ENCODE assay signal across 8 cellular contexts in genomic region chr3:46866720-46867549, GRCh38. TPM values are rescaled to one million over a fixed set of nuclear protein-coding genes. Genes with fewer than 3 reads are reported as not detected.
DNase-seq lines count a peak whose midpoint lies in the region; ATAC-seq, FAIRE-seq and TF ChIP-seq lines count a peak whose summit lies in the region.

No MANE protein-coding gene starts in this region.

- H3K4me3 Mint-ChIP-seq in activated naive CD4-positive, alpha-beta T cell treated with anti-CD3 and anti-CD28 coated beads for 36 hours, result no peak overlapping the region

- H3K4me1 ChIP-seq in psoas muscle, result peaks cover 18% of the 10 kb centered on the region

- H3K4me3 ChIP-seq in AG04450 (ENCODE audit: low read depth, low read length), result no peak overlapping the region
- peak overlapping the region; percentile 9 for H3K4me3 ChIP-seq in psoas muscle

- CTCF ChIA-PET in AG04450 (lab: Charles Lee), result interaction anchor here (0.6 to 3.9 kb wide), 29 partner anchors 8 to 1130 kb away, joined by 3 to 57 read pairs (median 4); partner anchors contain the start of gene PTH1R
- CTCF ChIA-PET in activated naive CD4-positive, alpha-beta T cell treated with anti-CD3 and anti-CD28 coated beads for 36 hours (lab: Charles Lee), result interaction anchor here (0.6 to 2.9 kb wide), 17 partner anchors 8 to 348 kb away, joined by 3 to 22 read pairs (median 4); partner anchors contain the start of gene PTH1R

- 15 to 23% (median 17%) methylated on average over 15 of the region's 15 CpGs for WGBS in psoas muscle, 3 donors

- H3K27me3 Mint-ChIP-seq in activated naive CD4-positive, alpha-beta T cell treated with anti-CD3 and anti-CD28 coated beads for 36 hours (ENCODE audit: low read depth), result no peaks in the 10 kb centered on the region

- no peaks in the 10 kb centered on the region for H3K36me3 ChIP-seq in psoas muscle (ENCODE audit: insufficient read depth in 1 of 2, low read depth in 1 of 2)

- FAIRE-seq in GM19239 (lab: Jason Lieb, UNC) (peak; percentile 90), urothelium cell line (lab: Jason Lieb, UNC) (peak; percentile 89)

- H3K27me3 ChIP-seq in AG04450 (ENCODE audit: control insufficient read depth, insufficient read depth, low read length) (peaks cover 46% of the 10 kb centered on the region), psoas muscle (ENCODE audit: insufficient read depth in 3 of 3, low read length in 2 of 3) (no peaks in the 10 kb centered on the region)

- H3K4me1 Mint-ChIP-seq in activated naive CD4-positive, alpha-beta T cell treated with anti-CD3 and anti-CD28 coated beads for 36 hours (ENCODE audit: low read depth), result no peaks in the 10 kb centered on the region

- H3K9me3 ChIP-seq in AG04450 (ENCODE audit: control insufficient read depth, insufficient read depth, low read length) (no peaks in the 10 kb centered on the region; the same call in 1 of the 2 replicates), psoas muscle (no peaks in the 10 kb centered on the region)

- DNase-seq in AG04450 (ENCODE audit: low read depth, low spot score) (no peak), GM19239 (ENCODE audit: insufficient read length, low spot score) (peak; percentile 85), SK-MEL-5 (ENCODE audit: low read depth, low spot score) (peak; percentile 66), Right ventricle myocardium inferior (ENCODE audit: missing footprints) (peak; percentile 92), psoas muscle (peak; percentile 86 to 93), urothelium cell line (ENCODE audit: low spot score) (peak; percentile 77)
- DNase-seq in activated naive CD4-positive, alpha-beta T cell treated with anti-CD3 and anti-CD28 coated beads for 36 hours, result peak; percentile 84

- POLR2A ChIA-PET in AG04450 (lab: Yijun Ruan, JAX), result no interaction called here

- H3K27ac ChIP-seq in AG04450 (ENCODE audit: low read depth, low read length) (no peak overlapping the region), psoas muscle (peak overlapping the region; percentile 59)

- intact Hi-C loops in activated naive CD4-positive, alpha-beta T cell treated with anti-CD3 and anti-CD28 coated beads for 36 hours (cut with micrococcal nuclease), result loop anchor here (1.0 to 2.0 kb wide), 4 partner anchors 28 to 504 kb away; no protein-coding TSS in a partner anchor
- intact Hi-C loops in Right ventricle myocardium inferior (cut with DNase I) (loop anchor here (1.0 to 5.0 kb wide), 3 partner anchors 28 to 170 kb away; no protein-coding TSS in a partner anchor), psoas muscle (cut with DNase I) (loop anchor here (1.0 to 10.0 kb wide), 3 partner anchors 28 to 162 kb away; partner anchors contain the start of gene TMIE (in 1 of the 2))

- no peaks in the 10 kb centered on the region for H3K36me3 Mint-ChIP-seq in activated naive CD4-positive, alpha-beta T cell treated with anti-CD3 and anti-CD28 coated beads for 36 hours (ENCODE audit: low read depth)

- no peaks in the 10 kb centered on the region for H3K9me3 Mint-ChIP-seq in activated naive CD4-positive, alpha-beta T cell treated with anti-CD3 and anti-CD28 coated beads for 36 hours

- peak; percentile 90 for TF ChIP-seq CTCF in AG04450 (IDR thresholded peaks at IDR 0.05; ENCODE audit: low read depth, low read length)
- TF ChIP-seq CTCF in psoas muscle (IDR thresholded peaks at IDR 0.05), result peak; percentile 76

- H3K27ac Mint-ChIP-seq in activated naive CD4-positive, alpha-beta T cell treated with anti-CD3 and anti-CD28 coated beads for 36 hours, result no peak overlapping the region

- ATAC-seq in Right ventricle myocardium inferior (peak; percentile 37), psoas muscle (peak; percentile 35 to 55 (median 48)), HG03432 (IDR thresholded peaks at IDR 0.05; ENCODE audit: unreplicated experiment) (no peak)

- in situ Hi-C loops in SK-MEL-5 (cut with HindIII; ENCODE audit: low pct_unique_long_range_greater_than_20kb, low sequenced_read_pairs), result no loop called here

RNA-seq across cellular contexts. Expression of gene MYL3, which starts 3.7 kb away (rescaled TPM):
- polyA plus RNA-seq in AG04450 (2011; rRNA removed) (not detected in 2 replicates), psoas muscle (1,000 to 10,000 TPM in 2 of 3 donors, 100 to 1,000 TPM in 1; 555 to 3,091 (median 2,834) TPM)
- polyA minus RNA-seq in AG04450 (2011; rRNA and poly(A)+ RNA removed), result not detected in 2 replicates
- total RNA-seq in SK-MEL-5 (2014; rRNA removed; shearing (Covaris generic)), result not detected in 2 replicates
- not detected in 2 replicates for polyA plus RNA-seq in SK-MEL-5 (2015; cell fraction: cytosol; rRNA removed)
- polyA plus RNA-seq in SK-MEL-5 (2015; cell fraction: nucleus; rRNA removed), result not detected in 2 replicates
- total RNA-seq in activated naive CD4-positive, alpha-beta T cell treated with anti-CD3 and anti-CD28 coated beads for 36 hours, result not detected
- total RNA-seq in Right ventricle myocardium inferior (11,437 TPM), psoas muscle (1,000 to 10,000 TPM in 2 of 4 donors, 100 to 1,000 TPM in 2; 395 to 2,071 (median 1,091) TPM)

RNA-seq across cellular contexts. Expression of gene PTH1R, which starts 10.6 kb away (rescaled TPM):
- 0.05 and 0.09 TPM in 2 replicates for polyA plus RNA-seq in AG04450 (2011; rRNA removed)
- not detected in 2 replicates for polyA minus RNA-seq in AG04450 (2011; rRNA and poly(A)+ RNA removed)
- total RNA-seq in SK-MEL-5 (2014; rRNA removed; shearing (Covaris generic)), result 0.48 TPM in 1 of 2 replicates, not detected in the other
- 0.13 and 0.14 TPM in 2 replicates for polyA plus RNA-seq in SK-MEL-5 (2015; cell fraction: cytosol; rRNA removed)
- polyA plus RNA-seq in SK-MEL-5 (2015; cell fraction: nucleus; rRNA removed), result 7.0 TPM in 1 of 2 replicates, not detected in the other
- not detected for total RNA-seq in activated naive CD4-positive, alpha-beta T cell treated with anti-CD3 and anti-CD28 coated beads for 36 hours
- 12.7 TPM for total RNA-seq in Right ventricle myocardium inferior
- 1 to 10 TPM; 1.1 to 5.9 (median 4.1) TPM for total RNA-seq in psoas muscle
- polyA plus RNA-seq in psoas muscle, result 1 to 10 TPM; 4.0 to 5.2 (median 4.2) TPM

Comparison
In these comparisons a context has a peak if more than half of its experiments do, and no peak if none do; other contexts are left out.
1. RNA of gene MYL3, which starts 3.7 kb away (total RNA-seq): 11,437 TPM in Right ventricle myocardium inferior (single experiment) and 395 to 2,071 TPM in psoas muscle; not detected in SK-MEL-5 and not detected in activated naive CD4-positive, alpha-beta T cell treated with anti-CD3 and anti-CD28 coated beads for 36 hours; every median in the first group is over 100 times any median in the second.